ENCODE assay signal across 20 cellular contexts in genomic region chr3:20904674-20905073, GRCh38.
"Had no signal": no experiment of that assay in that cellular context is flagged by ENCODE, and none has a peak within 500 bp of the region (broad histone marks: within the 10 kb centered on the region; RNA-seq: fewer than 3 reads in every experiment).

No MANE protein-coding gene starts in this region.

- H3K27ac ChIP-seq: adrenal gland, esophagus muscularis mucosa, gastrocnemius medialis, transverse colon, uterus had no signal

- H3K36me3 ChIP-seq: adrenal gland, esophagus muscularis mucosa, gastrocnemius medialis, transverse colon, uterus had no signal

- H3K9me3 ChIP-seq: adrenal gland, esophagus muscularis mucosa, gastrocnemius medialis, transverse colon, uterus had no signal

- H3K4me3 Mint-ChIP-seq: activated naive CD8-positive, alpha-beta T cell; effector memory CD8-positive, alpha-beta T cell; memory B cell; nephron progenitor cell; stimulated activated naive B cell treated with anti-CD40 and anti-IgM and Interleukin-4, amounts not matched to agents 10 μg/mL and 1 μg/mL and 100 μg/mL, for 72 hours; T-helper 2 cell treated with Interferon-gamma antibody and Interleukin-4, amounts not matched to agents 5 μg/mL and 100 μg/mL, for 36 hours had no signal

- H3K27me3 Mint-ChIP-seq: activated naive CD8-positive, alpha-beta T cell; effector memory CD8-positive, alpha-beta T cell; memory B cell; stimulated activated naive B cell treated with anti-CD40 and anti-IgM and Interleukin-4, amounts not matched to agents 10 μg/mL and 1 μg/mL and 100 μg/mL, for 72 hours had no signal

- H3K4me1 Mint-ChIP-seq: memory B cell, nephron progenitor cell had no signal

- H3K36me3 Mint-ChIP-seq: activated naive CD8-positive, alpha-beta T cell; memory B cell; stimulated activated naive B cell treated with anti-CD40 and anti-IgM and Interleukin-4, amounts not matched to agents 10 μg/mL and 1 μg/mL and 100 μg/mL, for 72 hours had no signal

- H3K27ac Mint-ChIP-seq: activated naive CD8-positive, alpha-beta T cell; effector memory CD8-positive, alpha-beta T cell; memory B cell; nephron progenitor cell; stimulated activated naive B cell treated with anti-CD40 and anti-IgM and Interleukin-4, amounts not matched to agents 10 μg/mL and 1 μg/mL and 100 μg/mL, for 72 hours; T-helper 2 cell treated with Interferon-gamma antibody and Interleukin-4, amounts not matched to agents 5 μg/mL and 100 μg/mL, for 36 hours had no signal

- DNase-seq: activated T-cell treated with anti-CD3 and anti-CD28 coated beads, Interleukin-2, amount 50 U/mL, for 1 hour; adrenal gland; central memory CD4-positive, alpha-beta T cell; effector memory CD8-positive, alpha-beta T cell; gastrocnemius medialis; hypothalamus; left colon; mucosa of descending colon; nephron progenitor cell; nucleus accumbens; retina; stimulated activated CD4-positive, alpha-beta T cell treated with anti-CD3 and anti-CD28 coated beads, Interleukin-2, amount 100 ng/mL, for 48 hours; stimulated activated CD8-positive, alpha-beta memory T cell treated with anti-CD3 and anti-CD28 coated beads, Interleukin-4, amount 100 ng/mL, for 48 hours; stimulated activated naive B cell treated with anti-CD40 and anti-IgM and Interleukin-4, amounts not matched to agents 10 μg/mL and 1 μg/mL and 100 μg/mL, for 72 hours; transverse colon; uterus had no signal

- H3K9me3 Mint-ChIP-seq: memory B cell, nephron progenitor cell had no signal

- ATAC-seq: effector memory CD8-positive, alpha-beta T cell; gastrocnemius medialis; left colon; mucosa of descending colon; stimulated activated naive B cell treated with anti-CD40 and anti-IgM and Interleukin-4, amounts not matched to agents 10 μg/mL and 1 μg/mL and 100 μg/mL, for 72 hours had no signal

- H3K4me3 ChIP-seq: adrenal gland, esophagus muscularis mucosa, gastrocnemius medialis, mucosa of descending colon, transverse colon, uterus had no signal

- H3K27me3 ChIP-seq: adrenal gland, esophagus muscularis mucosa, gastrocnemius medialis, transverse colon, uterus had no signal

- H3K4me1 ChIP-seq: adrenal gland, gastrocnemius medialis, transverse colon, uterus had no signal
